Comparison of ENCODE assay signal across 18 cellular contexts in genomic region chr13:26589754-26590153, GRCh38. TPM values are rescaled to one million over a fixed set of nuclear protein-coding genes. Genes with fewer than 3 reads are reported as not detected.
DNase-seq lines count a peak whose midpoint lies in the region; TF ChIP-seq lines count a peak whose summit lies in the region.
"Had no signal": no experiment of that assay in that cellular context is flagged by ENCODE, and none has a peak within 500 bp of the region (broad histone marks: within the 10 kb centered on the region; RNA-seq: fewer than 3 reads in every experiment).

No MANE protein-coding gene starts in this region.

- no peaks in the 10 kb centered on the region for H3K27me3 ChIP-seq in adipocyte (replicated peaks; ENCODE audit: control insufficient read depth, insufficient read depth, low read length)
- no peaks in the 10 kb centered on the region for H3K27me3 ChIP-seq in testis
- H3K27me3 ChIP-seq: ascending aorta, uterus had no signal

- H3K4me1 ChIP-seq in adipocyte (ENCODE audit: control insufficient read depth, insufficient read depth, low read length) (peaks cover 53% of the 10 kb centered on the region), testis (no peaks in the 10 kb centered on the region)
- H3K4me1 ChIP-seq: ascending aorta, uterus had no signal

- intact Hi-C loops in testis (cut with DNase I; ENCODE audit: low total_unique reads), result no loop called here

- H3K27ac ChIP-seq in testis, result no peak overlapping the region
- H3K27ac ChIP-seq: ascending aorta, C4-2B, RWPE1, uterus had no signal

- TF ChIP-seq POLR2A in testis (IDR thresholded peaks at IDR 0.05), result no peak

- no peaks in the 10 kb centered on the region for H3K36me3 ChIP-seq in adipocyte (ENCODE audit: control insufficient read depth, insufficient read depth, low read length, severe bottlenecking)
- no peaks in the 10 kb centered on the region for H3K36me3 ChIP-seq in testis (ENCODE audit: low read depth, missing control alignments)
- H3K36me3 ChIP-seq: ascending aorta, uterus had no signal

- WGBS in testis, 2 donors, result 59 to 63% methylated on average over 1 of the region's 1 CpG

- H3K4me3 ChIP-seq in adipocyte (ENCODE audit: low read length), result no peak overlapping the region
- H3K4me3 ChIP-seq in fibroblast of the aortic adventitia (ENCODE audit: low read depth, low read length), result no peak overlapping the region
- H3K4me3 ChIP-seq in testis, result no peak overlapping the region
- H3K4me3 ChIP-seq: ascending aorta, uterus had no signal

- H3K9me3 ChIP-seq in adipocyte (ENCODE audit: control insufficient read depth, low read length), result no peaks in the 10 kb centered on the region
- H3K9me3 ChIP-seq in testis, result no peaks in the 10 kb centered on the region
- H3K9me3 ChIP-seq: ascending aorta, uterus had no signal

- TF ChIP-seq CTCF in fibroblast of the aortic adventitia (IDR thresholded peaks at IDR 0.05; ENCODE audit: insufficient read depth, low read length), result no peak
- TF ChIP-seq CTCF in testis (IDR thresholded peaks at IDR 0.05), result no peak

- DNase-seq in SIG-M5 treated with dmso at 0.1 percent for 504 hours (lab: John Stamatoyannopoulos, UW; ENCODE audit: unreplicated experiment) (peak; percentile 6), SIG-M5 (lab: John Stamatoyannopoulos, UW) (no peak), adipocyte (ENCODE audit: low read depth) (peak; percentile 19), fibroblast of the aortic adventitia (ENCODE audit: low read depth) (peak; percentile 30), renal cortical epithelial cell (ENCODE audit: low read depth) (peak; percentile 31), OCI-M2 (lab: John Stamatoyannopoulos, UW; ENCODE audit: unreplicated experiment) (no peak), occipital lobe (lab: John Stamatoyannopoulos, UW) (no peak), testis (no peak)
- DNase-seq: activated CD4-positive, CD25-positive, alpha-beta regulatory T cell treated with anti-CD3 and anti-CD28 coated beads, Interleukin-2, amount 50 U/mL, for 72 hours; activated gamma-delta T cell; naive thymus-derived CD4-positive, alpha-beta T cell; NCI-H774; stimulated activated naive CD8-positive, alpha-beta T cell treated with anti-CD3 and anti-CD28 coated beads, Interleukin-15, amount 100 ng/mL, for 72 hours; T-helper 17 cell had no signal

- H3K9ac ChIP-seq in adipocyte (ENCODE audit: low read length), result no peak overlapping the region

RNA-seq across cellular contexts. Expression of gene WASF3, which starts 32.3 kb away (rescaled TPM):
- 11.7 and 13.5 TPM in 2 replicates for total RNA-seq in fibroblast of the aortic adventitia (ENCODE audit: low replicate concordance)
- total RNA-seq in renal cortical epithelial cell, result 3.8 and 6.8 TPM in 2 replicates
- total RNA-seq in occipital lobe, result 22.1 TPM
- total RNA-seq in testis, result 10 to 100 TPM; 27.3 to 30.8 TPM
- 36.2 TPM for polyA plus RNA-seq in testis (ENCODE audit: insufficient read depth, low read depth, low replicate concordance)
- polyA plus RNA-seq: naive thymus-derived CD4-positive, alpha-beta T cell had no signal

Comparison
In these comparisons a context has a peak if more than half of its experiments do, and no peak if none do; other contexts are left out.
1. DNase-seq: peak in SIG-M5 treated with dmso at 0.1 percent for 504 hours (single experiment), adipocyte (single experiment), fibroblast of the aortic adventitia (single experiment) and renal cortical epithelial cell (single experiment); none in SIG-M5 (single experiment), OCI-M2 (single experiment), occipital lobe (single experiment) and testis (single experiment).